Comparison of ENCODE assay signal across 1 cellular context in the genomic region with DNA sequence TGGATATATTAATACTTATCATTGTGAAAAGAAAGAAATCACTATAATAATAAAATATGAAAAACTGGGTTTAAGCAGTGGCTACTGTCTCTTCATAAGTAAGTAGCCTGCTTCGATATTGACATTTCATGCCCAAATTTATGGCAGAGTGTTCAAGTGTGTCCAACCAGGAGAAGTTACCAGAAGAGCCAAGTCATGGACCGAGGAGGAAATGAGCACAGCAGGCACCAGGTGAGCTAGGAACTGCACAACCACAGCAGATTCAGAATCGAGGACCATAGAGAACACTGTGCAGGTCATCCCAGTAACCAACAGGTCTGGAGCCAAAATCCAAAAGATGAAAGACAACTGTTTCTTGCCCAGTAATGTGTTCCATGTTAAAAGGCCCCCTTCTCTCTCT.
TF ChIP-seq lines count a peak whose summit lies in the region.

No MANE protein-coding gene starts in this region.

TF ChIP-seq in GM23338, 12 proteins besides CTCF, POLR2A, EP300 and RAD21:
- TF ChIP-seq, protein P1, sequence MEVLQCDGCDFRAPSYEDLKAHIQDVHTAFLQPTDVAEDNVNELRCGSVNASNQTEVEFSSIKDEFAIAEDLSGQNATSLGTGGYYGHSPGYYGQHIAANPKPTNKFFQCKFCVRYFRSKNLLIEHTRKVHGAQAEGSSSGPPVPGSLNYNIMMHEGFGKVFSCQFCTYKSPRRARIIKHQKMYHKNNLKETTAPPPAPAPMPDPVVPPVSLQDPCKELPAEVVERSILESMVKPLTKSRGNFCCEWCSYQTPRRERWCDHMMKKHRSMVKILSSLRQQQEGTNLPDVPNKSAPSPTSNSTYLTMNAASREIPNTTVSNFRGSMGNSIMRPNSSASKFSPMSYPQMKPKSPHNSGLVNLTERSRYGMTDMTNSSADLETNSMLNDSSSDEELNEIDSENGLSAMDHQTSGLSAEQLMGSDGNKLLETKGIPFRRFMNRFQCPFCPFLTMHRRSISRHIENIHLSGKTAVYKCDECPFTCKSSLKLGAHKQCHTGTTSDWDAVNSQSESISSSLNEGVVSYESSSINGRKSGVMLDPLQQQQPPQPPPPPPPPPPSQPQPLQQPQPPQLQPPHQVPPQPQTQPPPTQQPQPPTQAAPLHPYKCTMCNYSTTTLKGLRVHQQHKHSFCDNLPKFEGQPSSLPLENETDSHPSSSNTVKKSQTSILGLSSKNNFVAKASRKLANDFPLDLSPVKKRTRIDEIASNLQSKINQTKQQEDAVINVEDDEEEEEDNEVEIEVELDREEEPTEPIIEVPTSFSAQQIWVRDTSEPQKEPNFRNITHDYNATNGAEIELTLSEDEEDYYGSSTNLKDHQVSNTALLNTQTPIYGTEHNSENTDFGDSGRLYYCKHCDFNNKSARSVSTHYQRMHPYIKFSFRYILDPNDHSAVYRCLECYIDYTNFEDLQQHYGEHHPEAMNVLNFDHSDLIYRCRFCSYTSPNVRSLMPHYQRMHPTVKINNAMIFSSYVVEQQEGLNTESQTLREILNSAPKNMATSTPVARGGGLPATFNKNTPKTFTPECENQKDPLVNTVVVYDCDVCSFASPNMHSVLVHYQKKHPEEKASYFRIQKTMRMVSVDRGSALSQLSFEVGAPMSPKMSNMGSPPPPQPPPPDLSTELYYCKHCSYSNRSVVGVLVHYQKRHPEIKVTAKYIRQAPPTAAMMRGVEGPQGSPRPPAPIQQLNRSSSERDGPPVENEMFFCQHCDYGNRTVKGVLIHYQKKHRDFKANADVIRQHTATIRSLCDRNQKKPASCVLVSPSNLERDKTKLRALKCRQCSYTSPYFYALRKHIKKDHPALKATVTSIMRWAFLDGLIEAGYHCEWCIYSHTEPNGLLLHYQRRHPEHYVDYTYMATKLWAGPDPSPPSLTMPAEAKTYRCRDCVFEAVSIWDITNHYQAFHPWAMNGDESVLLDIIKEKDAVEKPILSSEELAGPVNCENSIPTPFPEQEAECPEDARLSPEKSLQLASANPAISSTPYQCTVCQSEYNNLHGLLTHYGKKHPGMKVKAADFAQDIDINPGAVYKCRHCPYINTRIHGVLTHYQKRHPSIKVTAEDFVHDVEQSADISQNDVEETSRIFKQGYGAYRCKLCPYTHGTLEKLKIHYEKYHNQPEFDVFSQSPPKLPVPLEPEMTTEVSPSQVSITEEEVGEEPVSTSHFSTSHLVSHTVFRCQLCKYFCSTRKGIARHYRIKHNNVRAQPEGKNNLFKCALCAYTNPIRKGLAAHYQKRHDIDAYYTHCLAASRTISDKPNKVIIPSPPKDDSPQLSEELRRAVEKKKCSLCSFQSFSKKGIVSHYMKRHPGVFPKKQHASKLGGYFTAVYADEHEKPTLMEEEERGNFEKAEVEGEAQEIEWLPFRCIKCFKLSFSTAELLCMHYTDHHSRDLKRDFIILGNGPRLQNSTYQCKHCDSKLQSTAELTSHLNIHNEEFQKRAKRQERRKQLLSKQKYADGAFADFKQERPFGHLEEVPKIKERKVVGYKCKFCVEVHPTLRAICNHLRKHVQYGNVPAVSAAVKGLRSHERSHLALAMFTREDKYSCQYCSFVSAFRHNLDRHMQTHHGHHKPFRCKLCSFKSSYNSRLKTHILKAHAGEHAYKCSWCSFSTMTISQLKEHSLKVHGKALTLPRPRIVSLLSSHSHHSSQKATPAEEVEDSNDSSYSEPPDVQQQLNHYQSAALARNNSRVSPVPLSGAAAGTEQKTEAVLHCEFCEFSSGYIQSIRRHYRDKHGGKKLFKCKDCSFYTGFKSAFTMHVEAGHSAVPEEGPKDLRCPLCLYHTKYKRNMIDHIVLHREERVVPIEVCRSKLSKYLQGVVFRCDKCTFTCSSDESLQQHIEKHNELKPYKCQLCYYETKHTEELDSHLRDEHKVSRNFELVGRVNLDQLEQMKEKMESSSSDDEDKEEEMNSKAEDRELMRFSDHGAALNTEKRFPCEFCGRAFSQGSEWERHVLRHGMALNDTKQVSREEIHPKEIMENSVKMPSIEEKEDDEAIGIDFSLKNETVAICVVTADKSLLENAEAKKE (CRISPR knock-in tag; IDR thresholded peaks at IDR 0.05): no peak
- TF ChIP-seq ETS1 (IDR thresholded peaks at IDR 0.05) (no peak), EZH2phosphoT487 (IDR thresholded peaks at IDR 0.05; ENCODE audit: unreplicated experiment) (no peak), ZNF331 (CRISPR knock-in tag; IDR thresholded peaks at IDR 0.05; ENCODE audit: low read depth) (no peak), CREB1 (CRISPR knock-in tag; IDR thresholded peaks at IDR 0.05; ENCODE audit: low read depth) (no peak), NANOG (IDR thresholded peaks at IDR 0.05; ENCODE audit: borderline replicate concordance) (no peak), POLR2AphosphoS5 (IDR thresholded peaks at IDR 0.05; ENCODE audit: low read depth) (no peak), STAT1 (IDR thresholded peaks at IDR 0.05; ENCODE audit: unreplicated experiment) (no peak), ZNF114 (CRISPR knock-in tag; IDR thresholded peaks at IDR 0.05) (no peak), EZH2 (IDR thresholded peaks at IDR 0.05; ENCODE audit: low read depth, unreplicated experiment) (no peak), JUNB (IDR thresholded peaks at IDR 0.05; ENCODE audit: unreplicated experiment) (no peak)
- TF ChIP-seq, protein P2, sequence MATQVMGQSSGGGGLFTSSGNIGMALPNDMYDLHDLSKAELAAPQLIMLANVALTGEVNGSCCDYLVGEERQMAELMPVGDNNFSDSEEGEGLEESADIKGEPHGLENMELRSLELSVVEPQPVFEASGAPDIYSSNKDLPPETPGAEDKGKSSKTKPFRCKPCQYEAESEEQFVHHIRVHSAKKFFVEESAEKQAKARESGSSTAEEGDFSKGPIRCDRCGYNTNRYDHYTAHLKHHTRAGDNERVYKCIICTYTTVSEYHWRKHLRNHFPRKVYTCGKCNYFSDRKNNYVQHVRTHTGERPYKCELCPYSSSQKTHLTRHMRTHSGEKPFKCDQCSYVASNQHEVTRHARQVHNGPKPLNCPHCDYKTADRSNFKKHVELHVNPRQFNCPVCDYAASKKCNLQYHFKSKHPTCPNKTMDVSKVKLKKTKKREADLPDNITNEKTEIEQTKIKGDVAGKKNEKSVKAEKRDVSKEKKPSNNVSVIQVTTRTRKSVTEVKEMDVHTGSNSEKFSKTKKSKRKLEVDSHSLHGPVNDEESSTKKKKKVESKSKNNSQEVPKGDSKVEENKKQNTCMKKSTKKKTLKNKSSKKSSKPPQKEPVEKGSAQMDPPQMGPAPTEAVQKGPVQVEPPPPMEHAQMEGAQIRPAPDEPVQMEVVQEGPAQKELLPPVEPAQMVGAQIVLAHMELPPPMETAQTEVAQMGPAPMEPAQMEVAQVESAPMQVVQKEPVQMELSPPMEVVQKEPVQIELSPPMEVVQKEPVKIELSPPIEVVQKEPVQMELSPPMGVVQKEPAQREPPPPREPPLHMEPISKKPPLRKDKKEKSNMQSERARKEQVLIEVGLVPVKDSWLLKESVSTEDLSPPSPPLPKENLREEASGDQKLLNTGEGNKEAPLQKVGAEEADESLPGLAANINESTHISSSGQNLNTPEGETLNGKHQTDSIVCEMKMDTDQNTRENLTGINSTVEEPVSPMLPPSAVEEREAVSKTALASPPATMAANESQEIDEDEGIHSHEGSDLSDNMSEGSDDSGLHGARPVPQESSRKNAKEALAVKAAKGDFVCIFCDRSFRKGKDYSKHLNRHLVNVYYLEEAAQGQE (IDR thresholded peaks at IDR 0.05; ENCODE audit: unreplicated experiment): no peak
